18 cellular contexts compared by ENCODE assay signal in the genomic region with DNA sequence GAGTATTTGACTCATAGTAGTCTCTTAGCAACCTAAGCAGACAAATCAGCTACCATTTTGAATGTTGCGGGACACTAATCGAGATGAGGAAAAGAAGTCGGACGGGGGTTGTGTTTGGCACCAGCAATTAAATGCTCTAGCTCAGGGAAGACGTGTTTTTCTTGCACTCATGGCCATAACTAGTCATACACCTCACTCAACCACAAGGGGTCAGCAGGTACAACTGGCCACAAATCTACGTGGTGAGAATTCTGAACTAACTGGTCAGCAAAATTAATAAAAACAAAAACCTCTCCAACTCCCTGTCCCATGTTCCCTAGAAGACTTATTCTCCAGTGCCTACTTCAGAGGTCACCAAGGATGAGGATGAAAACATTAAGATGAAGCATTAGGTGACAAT.
DNase-seq lines count a peak whose midpoint lies in the region; ATAC-seq and TF ChIP-seq lines count a peak whose summit lies in the region.
"Had no signal": no experiment of that assay in that cellular context is flagged by ENCODE, and none has a peak within 500 bp of the region (broad histone marks: within the 10 kb centered on the region; RNA-seq: fewer than 3 reads in every experiment).

No MANE protein-coding gene starts in this region.

- BruUV-seq in Panc1 (replicated peaks; lab: Mats Ljungman, UMichigan): no TSS peak

- DNase-seq in SKM-1 treated with dmso at 0.1 percent for 144 hours (lab: John Stamatoyannopoulos, UW; ENCODE audit: unreplicated experiment): peak; percentile 3
- DNase-seq in SKM-1 (lab: John Stamatoyannopoulos, UW; ENCODE audit: unreplicated experiment): no peak
- no peak for DNase-seq in Panc1 (ENCODE audit: low read depth, low spot score)
- no peak for DNase-seq in kidney epithelial cell (ENCODE audit: low read depth)
- no peak for DNase-seq in type B pancreatic cell (ENCODE audit: extremely low spot score, unreplicated experiment)
- no peak for DNase-seq in activated T-cell treated with anti-CD3 and anti-CD28 coated beads, Interleukin-2, amount 50 U/mL, for 24 hours
- no peak for DNase-seq in activated CD4-positive, alpha-beta T cell treated with anti-CD3 and anti-CD28 coated beads for 36 hours
- no peak for DNase-seq in activated T-cell treated with anti-CD3 and anti-CD28 coated beads, Interleukin-2, amount 50 U/mL, for 48 hours
- DNase-seq: CD8-positive, alpha-beta memory T cell; hippocampal formation; left ventricle myocardium inferior; naive thymus-derived CD4-positive, alpha-beta T cell; right cardiac atrium; stimulated activated CD4-positive, alpha-beta T cell treated with anti-CD3 and anti-CD28 coated beads, Interleukin-2, amount 100 ng/mL, for 24 hours; stimulated activated CD8-positive, alpha-beta memory T cell treated with anti-CD3 and anti-CD28 coated beads, Interleukin-4, amount 100 ng/mL, for 48 hours; T-helper 17 cell; thyroid gland had no signal

- TF ChIP-seq CTCF in Panc1 (IDR thresholded peaks at IDR 0.05) (peak; percentile 44), kidney epithelial cell (IDR thresholded peaks at IDR 0.05; ENCODE audit: insufficient read depth, low read length, poor library complexity, severe bottlenecking) (peak; percentile 22), type B pancreatic cell (conservative IDR thresholded peaks at IDR 0.05) (peak; percentile 69)

- no peaks in the 10 kb centered on the region for H3K36me3 Mint-ChIP-seq in type B pancreatic cell
- no peaks in the 10 kb centered on the region for H3K36me3 Mint-ChIP-seq in activated T-cell treated with anti-CD3 and anti-CD28 coated beads, Interleukin-2, amount 50 U/mL, for 24 hours (ENCODE audit: low read depth)
- H3K36me3 Mint-ChIP-seq in activated CD4-positive, alpha-beta T cell treated with anti-CD3 and anti-CD28 coated beads for 36 hours (ENCODE audit: low read depth): no peaks in the 10 kb centered on the region
- H3K36me3 Mint-ChIP-seq: activated naive CD8-positive, alpha-beta T cell; CD8-positive, alpha-beta memory T cell; naive thymus-derived CD4-positive, alpha-beta T cell had no signal

- H3K4me3 ChIP-seq in Panc1 (ENCODE audit: low read depth in 2 of 2, low read length in 2 of 2) (no peak overlapping the region), kidney epithelial cell (ENCODE audit: low read depth, low read length) (no peak overlapping the region)
- H3K4me3 ChIP-seq: left ventricle myocardium inferior, thyroid gland had no signal

- in situ Hi-C loops in Panc1 (cut with HindIII; ENCODE audit: low pct_unique_long_range_greater_than_20kb, low sequenced_read_pairs): no loop called here

- no peak overlapping the region for H3K27ac ChIP-seq in Panc1 (ENCODE audit: low read length)
- H3K27ac ChIP-seq: left ventricle myocardium inferior, thyroid gland had no signal

- no peak overlapping the region for H3K27ac Mint-ChIP-seq in type B pancreatic cell
- H3K27ac Mint-ChIP-seq in activated T-cell treated with anti-CD3 and anti-CD28 coated beads, Interleukin-2, amount 50 U/mL, for 24 hours: no peak overlapping the region
- H3K27ac Mint-ChIP-seq in activated CD4-positive, alpha-beta T cell treated with anti-CD3 and anti-CD28 coated beads for 36 hours: no peak overlapping the region
- H3K27ac Mint-ChIP-seq: activated naive CD8-positive, alpha-beta T cell; CD8-positive, alpha-beta memory T cell; naive thymus-derived CD4-positive, alpha-beta T cell; T-helper 17 cell had no signal

- H3K27me3 ChIP-seq in Panc1 (ENCODE audit: control insufficient read depth, insufficient read depth, low read length) (no peaks in the 10 kb centered on the region), kidney epithelial cell (ENCODE audit: control insufficient read depth, insufficient read depth, low read length) (no peaks in the 10 kb centered on the region)
- H3K27me3 ChIP-seq: thyroid gland had no signal

- no peaks in the 10 kb centered on the region for H3K9me3 Mint-ChIP-seq in type B pancreatic cell
- H3K9me3 Mint-ChIP-seq in activated T-cell treated with anti-CD3 and anti-CD28 coated beads, Interleukin-2, amount 50 U/mL, for 24 hours: peaks cover 23% of the 10 kb centered on the region
- peaks cover 10% of the 10 kb centered on the region for H3K9me3 Mint-ChIP-seq in activated CD4-positive, alpha-beta T cell treated with anti-CD3 and anti-CD28 coated beads for 36 hours (ENCODE audit: low read depth)

- no peaks in the 10 kb centered on the region for H3K4me1 ChIP-seq in Panc1 (ENCODE audit: control insufficient read depth, insufficient read depth, low read length)
- H3K4me1 ChIP-seq: left ventricle myocardium inferior, thyroid gland had no signal

- H3K9me3 ChIP-seq in Panc1 (ENCODE audit: control insufficient read depth, insufficient read depth, low read depth, low read length): no peaks in the 10 kb centered on the region
- H3K9me3 ChIP-seq: thyroid gland had no signal

- H3K4me1 Mint-ChIP-seq in type B pancreatic cell (ENCODE audit: unreplicated experiment): no peaks in the 10 kb centered on the region
- H3K4me1 Mint-ChIP-seq in activated T-cell treated with anti-CD3 and anti-CD28 coated beads, Interleukin-2, amount 50 U/mL, for 24 hours (ENCODE audit: low read depth): no peaks in the 10 kb centered on the region
- no peaks in the 10 kb centered on the region for H3K4me1 Mint-ChIP-seq in activated CD4-positive, alpha-beta T cell treated with anti-CD3 and anti-CD28 coated beads for 36 hours
- H3K4me1 Mint-ChIP-seq: CD8-positive, alpha-beta memory T cell; naive thymus-derived CD4-positive, alpha-beta T cell; T-helper 17 cell had no signal

- H3K4me3 Mint-ChIP-seq in type B pancreatic cell: no peak overlapping the region
- H3K4me3 Mint-ChIP-seq in activated T-cell treated with anti-CD3 and anti-CD28 coated beads, Interleukin-2, amount 50 U/mL, for 24 hours: no peak overlapping the region
- no peak overlapping the region for H3K4me3 Mint-ChIP-seq in activated CD4-positive, alpha-beta T cell treated with anti-CD3 and anti-CD28 coated beads for 36 hours
- H3K4me3 Mint-ChIP-seq: activated naive CD8-positive, alpha-beta T cell; CD8-positive, alpha-beta memory T cell; naive thymus-derived CD4-positive, alpha-beta T cell; T-helper 17 cell had no signal

- POLR2A ChIA-PET in Panc1 (lab: Charles Lee): no interaction called here
- POLR2A ChIA-PET in activated CD4-positive, alpha-beta T cell treated with anti-CD3 and anti-CD28 coated beads for 36 hours (lab: Charles Lee): no interaction called here

- no peaks in the 10 kb centered on the region for H3K27me3 Mint-ChIP-seq in type B pancreatic cell
- H3K27me3 Mint-ChIP-seq in activated T-cell treated with anti-CD3 and anti-CD28 coated beads, Interleukin-2, amount 50 U/mL, for 24 hours: no peaks in the 10 kb centered on the region
- H3K27me3 Mint-ChIP-seq in activated CD4-positive, alpha-beta T cell treated with anti-CD3 and anti-CD28 coated beads for 36 hours: no peaks in the 10 kb centered on the region
- H3K27me3 Mint-ChIP-seq: activated naive CD8-positive, alpha-beta T cell; CD8-positive, alpha-beta memory T cell; naive thymus-derived CD4-positive, alpha-beta T cell; T-helper 17 cell had no signal

- H3K36me3 ChIP-seq in Panc1 (ENCODE audit: control insufficient read depth, insufficient read depth, low read length) (no peaks in the 10 kb centered on the region), kidney epithelial cell (ENCODE audit: control insufficient read depth, insufficient read depth, low read length) (no peaks in the 10 kb centered on the region)
- H3K36me3 ChIP-seq: left ventricle myocardium inferior, thyroid gland had no signal

- CTCF ChIA-PET in Panc1 (lab: Charles Lee): no interaction called here
- CTCF ChIA-PET in activated CD4-positive, alpha-beta T cell treated with anti-CD3 and anti-CD28 coated beads for 36 hours (lab: Charles Lee): no interaction called here

- no peak for ATAC-seq in Panc1
- ATAC-seq in activated CD4-positive, alpha-beta T cell treated with anti-CD3 and anti-CD28 coated beads for 36 hours: no peak
- ATAC-seq: naive thymus-derived CD4-positive, alpha-beta T cell; right cardiac atrium; T-helper 17 cell had no signal

- intact Hi-C loops in Panc1 (cut with micrococcal nuclease; ENCODE audit: unreplicated experiment): no loop called here
- intact Hi-C loops in activated CD4-positive, alpha-beta T cell treated with anti-CD3 and anti-CD28 coated beads for 36 hours (cut with DNase I, micrococcal nuclease): no loop called here
